In genomic region chr11:46047520-46047919, GRCh38 we compare ENCODE assay signal across 21 cellular contexts.
DNase-seq lines count a peak whose midpoint lies in the region; TF ChIP-seq lines count a peak whose summit lies in the region.
"Had no signal": no experiment of that assay in that cellular context is flagged by ENCODE, and none has a peak within 500 bp of the region (broad histone marks: within the 10 kb centered on the region; RNA-seq: fewer than 3 reads in every experiment).

No MANE protein-coding gene starts in this region.

- peaks cover 53% of the 10 kb centered on the region for H3K79me2 ChIP-seq in GM23248 (ENCODE audit: insufficient read depth)

- no peak overlapping the region for H3K4me3 ChIP-seq in GM23248
- no peak overlapping the region for H3K4me3 ChIP-seq in cardiac fibroblast (replicated peaks in 1 of 2; ENCODE audit: low read depth in 2 of 2, low read length in 2 of 2)
- H3K4me3 ChIP-seq in WERI-Rb-1 (ENCODE audit: low read depth, low read length), result no peak overlapping the region
- H3K4me3 ChIP-seq in vagina, result no peak overlapping the region
- H3K4me3 ChIP-seq: adrenal gland, dorsolateral prefrontal cortex, K562, prostate gland, tibial nerve had no signal

- H3K27me3 ChIP-seq in GM23248 (replicated peaks; ENCODE audit: insufficient read depth) (no peaks in the 10 kb centered on the region), WERI-Rb-1 (ENCODE audit: insufficient read depth, low read depth, severe bottlenecking) (no peaks in the 10 kb centered on the region), vagina (no peaks in the 10 kb centered on the region)
- H3K27me3 ChIP-seq: adrenal gland, dorsolateral prefrontal cortex, tibial nerve had no signal

- H3K36me3 ChIP-seq in GM23248 (ENCODE audit: low read depth) (no peaks in the 10 kb centered on the region), WERI-Rb-1 (peaks cover 8% of the 10 kb centered on the region; the same call in 1 of the 2 replicates), vagina (no peaks in the 10 kb centered on the region)
- H3K36me3 ChIP-seq: adrenal gland, prostate gland, tibial nerve had no signal

- TF ChIP-seq POLR2A in vagina (IDR thresholded peaks at IDR 0.05), result no peak

- no peak overlapping the region for H3K4me2 ChIP-seq in GM23248 (ENCODE audit: unreplicated experiment)

- DNase-seq in GM23248 (peak; percentile 10), NCI-H526 (lab: John Stamatoyannopoulos, UW) (peak; percentile 40 to 67), cardiac fibroblast (ENCODE audit: low read depth in 2 of 2) (peak; percentile 41 to 43), non-pigmented ciliary epithelial cell (ENCODE audit: low read depth) (peak; percentile 5), WERI-Rb-1 (no peak), medulla oblongata (ENCODE audit: extremely low spot score) (no peak), vagina (ENCODE audit: extremely low spot score in 2 of 2) (no peak)
- DNase-seq: activated CD4-positive, alpha-beta memory T cell treated with anti-CD3 and anti-CD28 coated beads, Interleukin-2, amount 10 ng/mL, durations not matched to agents 7 days and 5 days; activated effector memory CD4-positive, alpha-beta T cell treated with Interleukin-2 at 50 U/mL for 16 hours; adrenal gland; caudate nucleus; CD4-positive, CD25-positive, alpha-beta regulatory T cell; dorsolateral prefrontal cortex; foreskin melanocyte; left cardiac atrium; NCI-H1417 treated with DMSO at 0.1 percent for 48 hours; NCI-H2171; NCI-H524 treated with DMSO at 0.1 percent for 48 hours had no signal

- peaks cover 24% of the 10 kb centered on the region for H3F3A ChIP-seq in GM23248 (ENCODE audit: insufficient read depth)

- H3K4me1 ChIP-seq in GM23248 (ENCODE audit: insufficient read depth) (peaks cover 22% of the 10 kb centered on the region), vagina (peaks cover 55% of the 10 kb centered on the region)
- H3K4me1 ChIP-seq: prostate gland had no signal

- no peak overlapping the region for H3K9ac ChIP-seq in GM23248

- H3K9me3 ChIP-seq in GM23248 (ENCODE audit: low read depth) (no peaks in the 10 kb centered on the region), WERI-Rb-1 (ENCODE audit: severe bottlenecking) (no peaks in the 10 kb centered on the region), vagina (no peaks in the 10 kb centered on the region)
- H3K9me3 ChIP-seq: adrenal gland, prostate gland, tibial nerve had no signal

- H4K20me1 ChIP-seq in GM23248 (ENCODE audit: insufficient read depth), result no peaks in the 10 kb centered on the region

- in situ Hi-C loops in GM23248 (cut with MboI), result no loop called here

- no peak for TF ChIP-seq CTCF in cardiac fibroblast (IDR thresholded peaks at IDR 0.05; ENCODE audit: low read depth, low read length)
- no peak for TF ChIP-seq CTCF in WERI-Rb-1 (IDR thresholded peaks at IDR 0.05; ENCODE audit: low read depth, low read length)
- TF ChIP-seq CTCF in vagina (IDR thresholded peaks at IDR 0.05), result no peak

- H2AFZ ChIP-seq in GM23248, result no peak overlapping the region

- H3K9me2 ChIP-seq in GM23248 (ENCODE audit: insufficient read depth), result no peaks in the 10 kb centered on the region

- intact Hi-C loops in vagina (cut with DNase I), result no loop called here

- H3K27ac ChIP-seq in GM23248 (no peak overlapping the region), WERI-Rb-1 (no peak overlapping the region), vagina (no peak overlapping the region)
- H3K27ac ChIP-seq: adrenal gland, dorsolateral prefrontal cortex, prostate gland, tibial nerve had no signal

Comparison
In these comparisons a context has a peak if more than half of its experiments do, and no peak if none do; other contexts are left out.
1. DNase-seq: peak in GM23248 (single experiment), NCI-H526 (2 of 2), cardiac fibroblast (2 of 2) and non-pigmented ciliary epithelial cell (single experiment); none in WERI-Rb-1 (single experiment), medulla oblongata (single experiment) and vagina (0 of 2).